In the genomic region with DNA sequence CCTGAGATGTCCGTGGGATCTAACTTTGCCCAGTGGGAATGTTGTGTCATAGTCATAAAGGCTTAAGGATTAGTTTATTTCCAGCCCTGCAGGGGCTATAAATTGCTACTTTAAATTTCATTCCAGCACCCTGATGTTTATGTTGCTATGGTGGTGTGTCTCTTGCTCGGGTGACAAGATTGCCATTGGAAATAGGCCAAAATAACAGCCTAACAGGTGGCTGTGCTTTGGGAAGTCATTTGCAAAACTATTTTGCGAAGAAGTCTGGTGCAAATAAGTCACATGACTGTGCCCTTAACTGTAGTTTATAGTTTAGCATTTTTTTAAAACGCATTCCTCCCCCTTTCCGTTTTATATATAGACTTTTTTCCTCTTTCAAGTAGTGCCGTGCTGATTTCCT, we compare ENCODE assay signal across 11 cellular contexts. TPM values are rescaled to one million over a fixed set of nuclear protein-coding genes. Genes with fewer than 3 reads are reported as not detected.
DNase-seq lines count a peak whose midpoint lies in the region; ATAC-seq and TF ChIP-seq lines count a peak whose summit lies in the region.
"Had no signal": no experiment of that assay in that cellular context is flagged by ENCODE, and none has a peak within 500 bp of the region (broad histone marks: within the 10 kb centered on the region; RNA-seq: fewer than 3 reads in every experiment).

No MANE protein-coding gene starts in this region.

- H3K9ac ChIP-seq in DND-41 (ENCODE audit: low read depth, low read length), result peak overlapping the region; percentile 27

- no peaks in the 10 kb centered on the region for H3K27me3 ChIP-seq in DND-41 (ENCODE audit: insufficient read depth, low read length, poor library complexity)

- ATAC-seq in DND-41 (ENCODE audit: insufficient read depth, low read depth), result peak; percentile 54
- peak; percentile 29 for ATAC-seq in activated CD8-positive, alpha-beta T cell treated with anti-CD3 and anti-CD28 coated beads, Interleukin-2, amount 10 ng/mL, durations not matched to agents 7 days and 5 days
- no peak for ATAC-seq in HG03457 (IDR thresholded peaks at IDR 0.05; ENCODE audit: unreplicated experiment)
- no peak for ATAC-seq in HG02840 (IDR thresholded peaks at IDR 0.05; ENCODE audit: low FRiP score, unreplicated experiment)

- no peak overlapping the region for H3K4me3 ChIP-seq in DND-41 (ENCODE audit: low read depth in 1 of 2, low read length in 2 of 2)

- DNase-seq in NCI-H1105 treated with DMSO at 0.1 percent for 48 hours (lab: John Stamatoyannopoulos, UW) (peak; percentile 1), NCI-H1105 (lab: John Stamatoyannopoulos, UW) (no peak), DND-41 (peak; percentile 16), left kidney (ENCODE audit: low read depth, low spot score) (peak; percentile 42), RWPE1 (ENCODE audit: low spot score) (no peak)
- DNase-seq in activated CD8-positive, alpha-beta T cell treated with anti-CD3 and anti-CD28 coated beads, Interleukin-2, amount 10 ng/mL, durations not matched to agents 7 days and 5 days, result no peak
- DNase-seq: amygdala, kidney glomerular epithelial cell, WERI-Rb-1 had no signal

- H3K36me3 ChIP-seq in DND-41 (ENCODE audit: insufficient read depth, low read length), result no peaks in the 10 kb centered on the region
- H3K36me3 ChIP-seq: WERI-Rb-1 had no signal

- H3K4me3 Mint-ChIP-seq in activated CD8-positive, alpha-beta T cell treated with anti-CD3 and anti-CD28 coated beads, Interleukin-2, amount 10 ng/mL, durations not matched to agents 7 days and 5 days, result peak overlapping the region; percentile 46

- peak overlapping the region; percentile 41 for H3K4me2 ChIP-seq in DND-41 (ENCODE audit: insufficient read depth, low read length)

- peaks cover 23% of the 10 kb centered on the region for H3K4me1 ChIP-seq in DND-41 (ENCODE audit: insufficient read depth, low read length)

- H3K27ac Mint-ChIP-seq in activated CD8-positive, alpha-beta T cell treated with anti-CD3 and anti-CD28 coated beads, Interleukin-2, amount 10 ng/mL, durations not matched to agents 7 days and 5 days, result peak overlapping the region; percentile 85

- H3K9me3 ChIP-seq in DND-41 (ENCODE audit: insufficient read depth, low read length, severe bottlenecking), result no peaks in the 10 kb centered on the region

- peaks cover 31% of the 10 kb centered on the region for H3K36me3 Mint-ChIP-seq in activated CD8-positive, alpha-beta T cell treated with anti-CD3 and anti-CD28 coated beads, Interleukin-2, amount 10 ng/mL, durations not matched to agents 7 days and 5 days (ENCODE audit: low read depth)

- H4K20me1 ChIP-seq in DND-41 (ENCODE audit: insufficient read depth, low read length), result no peaks in the 10 kb centered on the region

- CTCF ChIA-PET in activated CD8-positive, alpha-beta T cell treated with anti-CD3 and anti-CD28 coated beads, Interleukin-2, amount 10 ng/mL, durations not matched to agents 7 days and 5 days (lab: Charles Lee), result interaction anchor here (1.1 to 1.9 kb wide), 2 partner anchors 21 to 41 kb away, joined by 4 to 5 read pairs; no protein-coding TSS in a partner anchor
- CTCF ChIA-PET in RWPE1 (lab: Yijun Ruan, JAX), result interaction anchor here (0.6 kb wide), 1 partner anchor 15 kb away, joined by 4 read pairs; no protein-coding TSS in a partner anchor

- H3K4me1 Mint-ChIP-seq in activated CD8-positive, alpha-beta T cell treated with anti-CD3 and anti-CD28 coated beads, Interleukin-2, amount 10 ng/mL, durations not matched to agents 7 days and 5 days (ENCODE audit: low read depth), result peaks cover 67% of the 10 kb centered on the region

- peak overlapping the region; percentile 36 for H2AFZ ChIP-seq in DND-41 (ENCODE audit: low read depth, low read length)

- no peaks in the 10 kb centered on the region for H3K27me3 Mint-ChIP-seq in activated CD8-positive, alpha-beta T cell treated with anti-CD3 and anti-CD28 coated beads, Interleukin-2, amount 10 ng/mL, durations not matched to agents 7 days and 5 days (ENCODE audit: low read depth)

- POLR2A ChIA-PET in activated CD8-positive, alpha-beta T cell treated with anti-CD3 and anti-CD28 coated beads, Interleukin-2, amount 10 ng/mL, durations not matched to agents 7 days and 5 days (lab: Charles Lee), result interaction anchor here (0.7 to 1.4 kb wide), 4 partner anchors 10 to 68 kb away, joined by 3 to 6 read pairs (median 4); no protein-coding TSS in a partner anchor
- POLR2A ChIA-PET in RWPE1 (lab: Yijun Ruan, JAX; ENCODE audit: low non-redundant PET), result no interaction called here

- 0 out of 2 replicates have a peak, but pooled peaks cover 7% of the 10 kb centered on the region for H3K79me2 ChIP-seq in DND-41 (ENCODE audit: insufficient read depth, low read length)

- H3K9me3 Mint-ChIP-seq in activated CD8-positive, alpha-beta T cell treated with anti-CD3 and anti-CD28 coated beads, Interleukin-2, amount 10 ng/mL, durations not matched to agents 7 days and 5 days (ENCODE audit: insufficient read depth), result peaks cover 5% of the 10 kb centered on the region

- TF ChIP-seq CTCF in DND-41 (IDR thresholded peaks at IDR 0.05; ENCODE audit: borderline replicate concordance, extremely low read depth, low read length, poor library complexity, severe bottlenecking) (no peak), RWPE1 (conservative IDR thresholded peaks at IDR 0.05; ENCODE audit: low read depth) (no peak)

- H3K27ac ChIP-seq in DND-41 (ENCODE audit: low read length) (peak overlapping the region; percentile 68), RWPE1 (no peak overlapping the region)
- H3K27ac ChIP-seq: WERI-Rb-1 had no signal

RNA-seq across cellular contexts. Expression of gene PITPNC1, which starts 23.1 kb away (rescaled TPM):
- total RNA-seq in activated CD8-positive, alpha-beta T cell treated with anti-CD3 and anti-CD28 coated beads, Interleukin-2, amount 10 ng/mL, durations not matched to agents 7 days and 5 days, result 10 to 100 TPM; 74.0 to 76.5 TPM

RNA-seq across cellular contexts. Expression of gene PSMD12, which starts 33.8 kb away (rescaled TPM):
- 10 to 100 TPM; 49.4 to 53.9 TPM for total RNA-seq in activated CD8-positive, alpha-beta T cell treated with anti-CD3 and anti-CD28 coated beads, Interleukin-2, amount 10 ng/mL, durations not matched to agents 7 days and 5 days

Comparison
In these comparisons a context has a peak if more than half of its experiments do, and no peak if none do; other contexts are left out.
1. DNase-seq: peak in NCI-H1105 treated with DMSO at 0.1 percent for 48 hours (single experiment), DND-41 (single experiment) and left kidney (single experiment); none in NCI-H1105 (single experiment), activated CD8-positive, alpha-beta T cell treated with anti-CD3 and anti-CD28 coated beads, Interleukin-2, amount 10 ng/mL, durations not matched to agents 7 days and 5 days (single experiment) and RWPE1 (single experiment).
2. ATAC-seq: peak in DND-41 (single experiment) and activated CD8-positive, alpha-beta T cell treated with anti-CD3 and anti-CD28 coated beads, Interleukin-2, amount 10 ng/mL, durations not matched to agents 7 days and 5 days (single experiment); none in HG03457 (single experiment) and HG02840 (single experiment).